ENCODE assay signal across 8 cellular contexts in the genomic region with DNA sequence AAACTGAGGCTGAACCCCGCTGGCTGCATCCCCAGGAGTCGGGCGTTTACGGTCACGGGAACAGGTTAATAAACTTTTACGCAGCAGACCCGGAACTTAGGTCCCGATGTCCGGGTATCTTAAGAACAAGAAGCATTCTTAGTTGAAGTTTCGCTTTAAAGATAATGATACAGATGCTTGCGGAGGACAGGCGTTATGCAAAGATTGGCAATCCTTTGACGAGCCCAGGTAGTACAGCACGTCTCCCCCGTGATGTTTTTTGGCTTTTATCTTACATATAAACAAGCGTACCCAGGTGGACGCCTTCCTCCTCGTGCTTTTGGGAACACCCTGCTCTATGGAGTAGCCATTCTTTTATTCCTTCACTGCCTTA. TPM values are rescaled to one million over a fixed set of nuclear protein-coding genes. Genes with fewer than 3 reads are reported as not detected.
DNase-seq lines count a peak whose midpoint lies in the region; ATAC-seq and TF ChIP-seq lines count a peak whose summit lies in the region.

No MANE protein-coding gene starts in this region.

- 62 to 69% methylated on average over 18 of the region's 18 CpGs for WGBS in lower leg skin, 2 donors

- in situ Hi-C loops in astrocyte of the spinal cord (cut with HindIII; ENCODE audit: low sequenced_read_pairs), result no loop called here

- H3K9me3 ChIP-seq in cardiac muscle cell (ENCODE audit: low read depth), result no peaks in the 10 kb centered on the region
- H3K9me3 ChIP-seq in upper lobe of right lung, result no peaks in the 10 kb centered on the region

- H3K4me3 ChIP-seq in cardiac muscle cell (peak overlapping the region; percentile 77), astrocyte of the spinal cord (ENCODE audit: low read depth, low read length) (peak overlapping the region; percentile 55), lower leg skin (ENCODE audit: low read depth, poor library complexity, severe bottlenecking) (peak overlapping the region; percentile 30), upper lobe of right lung (peak overlapping the region; percentile 89)

- peaks cover 6% of the 10 kb centered on the region for H3K4me1 ChIP-seq in cardiac muscle cell (ENCODE audit: low read depth)
- H3K4me1 ChIP-seq in upper lobe of right lung, result peaks cover 32% of the 10 kb centered on the region

- no peak for ATAC-seq in Right ventricle myocardium superior (ENCODE audit: poor library complexity)
- ATAC-seq in upper lobe of right lung, result no peak
- no peak for ATAC-seq in GM21423 (IDR thresholded peaks at IDR 0.05; ENCODE audit: unreplicated experiment)
- ATAC-seq in HG02610 (IDR thresholded peaks at IDR 0.05; ENCODE audit: unreplicated experiment), result no peak

- TF ChIP-seq CTCF in cardiac muscle cell (IDR thresholded peaks at IDR 0.05; ENCODE audit: low read depth, low read length), result no peak
- TF ChIP-seq CTCF in astrocyte of the spinal cord (IDR thresholded peaks at IDR 0.05; ENCODE audit: low read depth, low read length), result no peak
- no peak for TF ChIP-seq CTCF in lower leg skin (IDR thresholded peaks at IDR 0.05)
- no peak for TF ChIP-seq CTCF in upper lobe of right lung (IDR thresholded peaks at IDR 0.05)

- TF ChIP-seq POLR2A in lower leg skin (IDR thresholded peaks at IDR 0.05), result no peak

- intact Hi-C loops in Right ventricle myocardium superior (cut with DNase I), result no loop called here
- intact Hi-C loops in lower leg skin (cut with DNase I; ENCODE audit: low total_unique reads), result no loop called here
- intact Hi-C loops in upper lobe of right lung (cut with DNase I), result no loop called here

- H3K27ac ChIP-seq in cardiac muscle cell (no peak overlapping the region), upper lobe of right lung (peak overlapping the region; percentile 94)

- H3K36me3 ChIP-seq in cardiac muscle cell (no peaks in the 10 kb centered on the region), upper lobe of right lung (peaks cover 6% of the 10 kb centered on the region)

- H3K27me3 ChIP-seq in cardiac muscle cell (no peaks in the 10 kb centered on the region), upper lobe of right lung (no peaks in the 10 kb centered on the region)

- DNase-seq in cardiac muscle cell (ENCODE audit: low read depth in 1 of 2, low spot score in 1 of 2) (no peak), Right ventricle myocardium superior (no peak), astrocyte of the spinal cord (ENCODE audit: low read depth, low spot score) (peak; percentile 9), lower leg skin (ENCODE audit: low spot score in 2 of 2) (no peak), upper lobe of right lung (no peak), NCI-H2196 treated with DMSO at 0.1 percent for 48 hours (lab: John Stamatoyannopoulos, UW; ENCODE audit: unreplicated experiment) (no peak)

RNA-seq across cellular contexts. Expression of a gene that starts 0.9 kb away (rescaled TPM):
- total RNA-seq in cardiac muscle cell (34.7 and 39.0 TPM in 2 replicates), Right ventricle myocardium superior (49.9 TPM), lower leg skin (100 to 1,000 TPM; 114 to 167 (median 129) TPM), upper lobe of right lung (71.1 TPM)
- 58.7 and 61.8 TPM in 2 replicates for polyA plus RNA-seq in cardiac muscle cell

Comparison
In these comparisons a context has a peak if more than half of its experiments do, and no peak if none do; other contexts are left out.
1. H3K4me3 ChIP-seq: peak in every context shown above with its lines; median percentile 89 in upper lobe of right lung; 77 in cardiac muscle cell; 55 in astrocyte of the spinal cord; 30 in lower leg skin.